Comparison of ENCODE assay signal across 18 cellular contexts in genomic region chr9:112158629-112159228, GRCh38. TPM values are rescaled to one million over a fixed set of nuclear protein-coding genes. Genes with fewer than 3 reads are reported as not detected.
DNase-seq lines count a peak whose midpoint lies in the region; ATAC-seq and TF ChIP-seq lines count a peak whose summit lies in the region.
"Had no signal": no experiment of that assay in that cellular context is flagged by ENCODE, and none has a peak within 500 bp of the region (broad histone marks: within the 10 kb centered on the region; RNA-seq: fewer than 3 reads in every experiment).

No MANE protein-coding gene starts in this region.

- H3K4me3 ChIP-seq in right atrium auricular region (no peak overlapping the region), skeletal muscle satellite cell (ENCODE audit: low read length) (no peak overlapping the region), OCI-LY7 (ENCODE audit: low read depth, low read length, poor library complexity, severe bottlenecking) (no peak overlapping the region)
- H3K4me3 ChIP-seq: GM23338, PC-9 had no signal

- DNase-seq in Right ventricle myocardium inferior (ENCODE audit: missing footprints) (no peak), right atrium auricular region (ENCODE audit: low spot score) (no peak), NCI-H1694 (lab: John Stamatoyannopoulos, UW) (peak; percentile 50), T-helper 17 cell (no peak), OCI-LY7 (ENCODE audit: low spot score) (no peak), WTC11 (ENCODE audit: low spot score) (no peak), NCI-H2107 treated with DMSO at 0.1 percent for 48 hours (lab: John Stamatoyannopoulos, UW; ENCODE audit: unreplicated experiment) (no peak)
- DNase-seq: Calu3; CD4-positive, alpha-beta memory T cell; HCEC 1CT; KBM-7; NCI-H1930; NCI-H510A; NCI-H774; PC-9 had no signal

- H3K4me1 Mint-ChIP-seq in T-helper 17 cell (peaks cover 9% of the 10 kb centered on the region), WTC11 (no peaks in the 10 kb centered on the region)
- H3K4me1 Mint-ChIP-seq: GM23338 had no signal

- ATAC-seq in Right ventricle myocardium inferior (peak; percentile 45), T-helper 17 cell (no peak), WTC11 (no peak)
- ATAC-seq: GM23338 had no signal

- H3K4me1 ChIP-seq in right atrium auricular region = no peaks in the 10 kb centered on the region
- peaks cover 10% of the 10 kb centered on the region for H3K4me1 ChIP-seq in skeletal muscle satellite cell (ENCODE audit: control insufficient read depth, insufficient read depth, low read length)
- no peaks in the 10 kb centered on the region for H3K4me1 ChIP-seq in OCI-LY7 (ENCODE audit: insufficient read depth, low read length, poor library complexity, severe bottlenecking)

- intact Hi-C loops in Right ventricle myocardium inferior (cut with DNase I) (no loop called here), OCI-LY7 (cut with micrococcal nuclease; ENCODE audit: unreplicated experiment) (no loop called here)

- H3K27me3 Mint-ChIP-seq in T-helper 17 cell (no peaks in the 10 kb centered on the region), WTC11 (ENCODE audit: low read depth) (no peaks in the 10 kb centered on the region)
- H3K27me3 Mint-ChIP-seq: CD4-positive, alpha-beta memory T cell had no signal

- CTCF ChIA-PET in OCI-LY7 (lab: Charles Lee; ENCODE audit: unreplicated experiment) (no interaction called here), WTC11 (lab: Charles Lee) (interaction anchor here (0.9 kb wide), 1 partner anchor 61 kb away, joined by 3 read pairs; no protein-coding TSS in a partner anchor)

- no peak overlapping the region for H3K4me3 Mint-ChIP-seq in T-helper 17 cell
- no peak overlapping the region for H3K4me3 Mint-ChIP-seq in WTC11
- H3K4me3 Mint-ChIP-seq: CD4-positive, alpha-beta memory T cell; GM23338 had no signal

- H3K27ac Mint-ChIP-seq in T-helper 17 cell = peak overlapping the region; percentile 61
- no peak overlapping the region for H3K27ac Mint-ChIP-seq in WTC11
- H3K27ac Mint-ChIP-seq: GM23338 had no signal

- no peaks in the 10 kb centered on the region for H3K9me3 Mint-ChIP-seq in WTC11
- H3K9me3 Mint-ChIP-seq: CD4-positive, alpha-beta memory T cell; GM23338 had no signal

- BruUV-seq in OCI-LY7 (replicated peaks; lab: Mats Ljungman, UMichigan) = no TSS peak

- H4K20me1 ChIP-seq in OCI-LY7 (ENCODE audit: insufficient read depth, low read length) = no peaks in the 10 kb centered on the region

- H3K9me3 ChIP-seq in right atrium auricular region (no peaks in the 10 kb centered on the region), T-helper 17 cell (ENCODE audit: control insufficient read depth, low read length, poor library complexity, severe bottlenecking) (no peaks in the 10 kb centered on the region), skeletal muscle satellite cell (replicated peaks; ENCODE audit: low read length) (no peaks in the 10 kb centered on the region), OCI-LY7 (ENCODE audit: low read length) (no peaks in the 10 kb centered on the region)

- H3K27ac ChIP-seq in right atrium auricular region (no peak overlapping the region), OCI-LY7 (ENCODE audit: low read depth, low read length, poor library complexity, severe bottlenecking) (no peak overlapping the region)
- H3K27ac ChIP-seq: PC-9, RWPE1 had no signal

- H3K36me3 ChIP-seq in right atrium auricular region (no peaks in the 10 kb centered on the region), skeletal muscle satellite cell (ENCODE audit: insufficient read depth, low read length) (peaks cover 2% of the 10 kb centered on the region), OCI-LY7 (ENCODE audit: insufficient read depth, low read length) (no peaks in the 10 kb centered on the region)

- no peaks in the 10 kb centered on the region for H3K9me2 ChIP-seq in OCI-LY7 (ENCODE audit: insufficient read depth, low read length)

- H3K9ac ChIP-seq in skeletal muscle satellite cell (ENCODE audit: low read depth, low read length) = no peak overlapping the region

- no peak overlapping the region for H2AFZ ChIP-seq in OCI-LY7 (ENCODE audit: low read length)
- H2AFZ ChIP-seq: GM23338, PC-9 had no signal

- no peak for TF ChIP-seq CTCF in right atrium auricular region (IDR thresholded peaks at IDR 0.05)
- no peak for TF ChIP-seq CTCF in OCI-LY7 (conservative IDR thresholded peaks at IDR 0.05; ENCODE audit: low read length)
- TF ChIP-seq CTCF in WTC11 (IDR thresholded peaks at IDR 0.05) = no peak

- no peaks in the 10 kb centered on the region for H3K79me2 ChIP-seq in OCI-LY7 (ENCODE audit: insufficient read depth, low read depth, low read length)

- H3K27me3 ChIP-seq in right atrium auricular region = no peaks in the 10 kb centered on the region
- no peaks in the 10 kb centered on the region for H3K27me3 ChIP-seq in skeletal muscle satellite cell (ENCODE audit: control insufficient read depth, insufficient read depth, low read length)

- POLR2A ChIA-PET in OCI-LY7 (lab: Charles Lee) = interaction anchor here (0.7 kb wide), 1 partner anchor 362 kb away, joined by 4 read pairs; no protein-coding TSS in a partner anchor
- POLR2A ChIA-PET in WTC11 (lab: Charles Lee) = no interaction called here

- peak overlapping the region; percentile 9 for H3K4me2 ChIP-seq in skeletal muscle satellite cell (ENCODE audit: low read length)
- no peak overlapping the region for H3K4me2 ChIP-seq in OCI-LY7 (ENCODE audit: low read length)
- H3K4me2 ChIP-seq: GM23338, PC-9 had no signal

- peaks cover 6% of the 10 kb centered on the region for H3K36me3 Mint-ChIP-seq in T-helper 17 cell (ENCODE audit: low read depth)
- no peaks in the 10 kb centered on the region for H3K36me3 Mint-ChIP-seq in WTC11

TF ChIP-seq in WTC11, 78 proteins besides CTCF, POLR2A, EP300 and RAD21:
- TF ChIP-seq ATF2 (CRISPR knock-in tag; IDR thresholded peaks at IDR 0.05; ENCODE audit: borderline replicate concordance, low read depth) = no peak
- no peak for TF ChIP-seq ZNF671 (CRISPR knock-in tag; IDR thresholded peaks at IDR 0.05)
- no peak for TF ChIP-seq SOX15 (CRISPR knock-in tag; IDR thresholded peaks at IDR 0.05)
- TF ChIP-seq HMGA2 (CRISPR knock-in tag; IDR thresholded peaks at IDR 0.05) = no peak
- no peak for TF ChIP-seq NR3C1 (CRISPR knock-in tag; conservative IDR thresholded peaks at IDR 0.05; ENCODE audit: low read depth)
- TF ChIP-seq PRDM15 (CRISPR knock-in tag; IDR thresholded peaks at IDR 0.05) = no peak
- TF ChIP-seq GRHL2 (CRISPR knock-in tag; IDR thresholded peaks at IDR 0.05; ENCODE audit: insufficient replicate concordance, severe bottlenecking) = no peak
- TF ChIP-seq NR1H2 (CRISPR knock-in tag; IDR thresholded peaks at IDR 0.05) = no peak
- no peak for TF ChIP-seq NFATC4 (CRISPR knock-in tag; IDR thresholded peaks at IDR 0.05)

RNA-seq across cellular contexts. Expression of gene SUSD1, which starts 16.4 kb away (rescaled TPM):
- total RNA-seq in Right ventricle myocardium inferior (8.1 TPM), right atrium auricular region (10 to 100 TPM in 1 of 2 donors, 1 to 10 TPM in 1; 6.2 to 10.6 TPM), T-helper 17 cell (10 to 100 TPM; 11.8 to 23.7 TPM), OCI-LY7 (2022) (0.28 and 0.32 TPM in 2 replicates), WTC11 (2021) (4.4 to 5.7 TPM (median 5.1 TPM) in 3 replicates)
- 4.3 and 5.5 TPM in 2 replicates for total RNA-seq in skeletal muscle satellite cell (2012; rRNA removed)
- total RNA-seq in OCI-LY7 (2014; rRNA removed; shearing (Covaris generic)) = 0.85 TPM in 1 of 2 replicates, not detected in the other
